ENCODE assay signal across 9 cellular contexts in genomic region chr5:141245250-141245717, GRCh38. TPM values are rescaled to one million over a fixed set of nuclear protein-coding genes. Genes with fewer than 3 reads are reported as not detected.
DNase-seq lines count a peak whose midpoint lies in the region; ATAC-seq and TF ChIP-seq lines count a peak whose summit lies in the region.
"Had no signal": no experiment of that assay in that cellular context is flagged by ENCODE, and none has a peak within 500 bp of the region (broad histone marks: within the 10 kb centered on the region; RNA-seq: fewer than 3 reads in every experiment).

PCDHB15 (plus strand) TSS chr5:141245395; CDS start chr5:141245579, 184 bp downstream.

- no peak within 1 kb of the TSS for H3K4me2 ChIP-seq in parathyroid adenoma (ENCODE audit: low read length)

- no peaks in the 10 kb centered on the region for H3K4me1 ChIP-seq in parathyroid adenoma

- H3K4me3 ChIP-seq in fibroblast of villous mesenchyme (ENCODE audit: low read depth, low read length) (peak within 1 kb of the TSS; percentile 2), parathyroid adenoma (ENCODE audit: low read depth, low read length) (peak within 1 kb of the TSS; percentile 22)

- no peaks in the 10 kb centered on the region for H3K79me2 ChIP-seq in parathyroid adenoma

- H3K27ac ChIP-seq in parathyroid adenoma, result no peak within 1 kb of the TSS

- DNase-seq in ELF-1 (ENCODE audit: low read depth, low spot score) (peak; percentile 50), NCI-H748 (lab: John Stamatoyannopoulos, UW; ENCODE audit: unreplicated experiment) (peak; percentile 85), fibroblast of villous mesenchyme (ENCODE audit: low read depth) (peak; percentile 3), SK-N-DZ (ENCODE audit: low spot score) (no peak), NCI-H1694 (lab: John Stamatoyannopoulos, UW) (no peak)
- DNase-seq: activated CD4-positive, CD25-positive, alpha-beta regulatory T cell had no signal

- TF ChIP-seq CTCF in fibroblast of villous mesenchyme (IDR thresholded peaks at IDR 0.05; ENCODE audit: insufficient read depth, low read depth, low read length) (no peak), parathyroid adenoma (IDR thresholded peaks at IDR 0.05) (no peak)

- H3K9me3 ChIP-seq in parathyroid adenoma (ENCODE audit: control insufficient read depth, low read length), result peaks cover 15% of the 10 kb centered on the region

- no peaks in the 10 kb centered on the region for H3K27me3 ChIP-seq in parathyroid adenoma (ENCODE audit: control insufficient read depth, insufficient read depth, low read length)

- no peak within 1 kb of the TSS for H3K9ac ChIP-seq in parathyroid adenoma

- no peaks in the 10 kb centered on the region for H3K36me3 ChIP-seq in parathyroid adenoma (ENCODE audit: control insufficient read depth, insufficient read depth, low read length)

- H2AFZ ChIP-seq in parathyroid adenoma, result no peak within 1 kb of the TSS

- ATAC-seq in GM21423 (IDR thresholded peaks at IDR 0.05; ENCODE audit: unreplicated experiment), result no peak
- no peak for ATAC-seq in GM19455 (IDR thresholded peaks at IDR 0.05; ENCODE audit: unreplicated experiment)

RNA-seq across cellular contexts. Expression of gene PCDHB15, which starts in this region (rescaled TPM):
- total RNA-seq in fibroblast of villous mesenchyme, result under 0.01 TPM in 2 replicates
- 0.92 and 1.5 TPM in 2 replicates for polyA plus RNA-seq in SK-N-DZ (2014; cell fraction: cytosol; rRNA removed)
- polyA plus RNA-seq in SK-N-DZ (2014; cell fraction: nucleus; rRNA removed), result 2.7 and 2.8 TPM in 2 replicates

Comparison
In these comparisons a context has a peak if more than half of its experiments do, and no peak if none do; other contexts are left out.
1. Peak in DNase-seq and H3K4me3 ChIP-seq in fibroblast of villous mesenchyme; RNA of the gene not detected or under 1 TPM.
2. DNase-seq: peak in ELF-1 (single experiment) and NCI-H748 (single experiment); none in SK-N-DZ (single experiment) and NCI-H1694 (single experiment).